In the genomic region with DNA sequence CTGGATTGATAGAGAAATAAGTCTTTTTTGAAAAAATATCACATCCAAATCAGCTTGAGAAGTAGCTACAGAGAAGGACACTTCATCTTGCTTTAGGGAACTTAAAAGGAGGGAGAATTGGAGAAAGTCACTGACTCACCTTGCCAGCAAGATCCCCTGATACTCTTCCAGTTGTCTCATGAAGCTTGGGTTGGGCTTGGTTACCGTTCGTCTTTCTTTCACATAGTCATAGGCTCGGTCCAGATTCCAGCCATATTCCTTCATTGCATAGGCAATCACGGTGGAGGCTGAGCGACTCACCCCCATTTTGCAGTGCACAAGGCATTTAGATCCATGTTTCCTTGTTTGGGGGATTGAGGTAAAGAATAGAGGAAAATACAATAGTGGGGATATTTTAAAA, we compare ENCODE assay signal across 16 cellular contexts.
"Had no signal": no experiment of that assay in that cellular context is flagged by ENCODE, and none has a peak within 500 bp of the region (broad histone marks: within the 10 kb centered on the region; RNA-seq: fewer than 3 reads in every experiment).

No MANE protein-coding gene starts in this region.

- H3K9me3 ChIP-seq: adrenal gland, breast epithelium, heart right ventricle, left lung, SJSA1, upper lobe of left lung had no signal

- DNase-seq: activated CD4-positive, alpha-beta T cell treated with anti-CD3 and anti-CD28 coated beads, Interleukin-2, amount 50 U/mL, for 4 hours; activated CD4-positive, CD25-positive, alpha-beta regulatory T cell treated with anti-CD3 and anti-CD28 coated beads, Interleukin-2, amount 50 U/mL, for 72 hours; activated gamma-delta T cell; activated T-cell treated with anti-CD3 and anti-CD28 coated beads, Interleukin-2, amount 50 U/mL, for 1 hour; adrenal gland; heart right ventricle; left lung; occipital lobe; stimulated activated CD4-positive, alpha-beta T cell treated with anti-CD3 and anti-CD28 coated beads, Interleukin-12 subunit alpha, Interleukin-12 subunit beta, amount 100 ng/mL, for 4 hours; stimulated activated CD4-positive, alpha-beta T cell treated with anti-CD3 and anti-CD28 coated beads, Interleukin-1b, Interleukin-23, amount 100 ng/mL, for 48 hours; upper lobe of left lung had no signal

- H3K4me3 Mint-ChIP-seq: stimulated activated naive CD8-positive, alpha-beta T cell treated with anti-CD3 and anti-CD28 coated beads, Interleukin-15, Interleukin-2, amounts not matched to agents 100 ng/mL and 50 ng/mL, for 24 hours; T-helper 1 cell treated with Interleukin-12 subunit alpha and Interleukin-12 subunit beta and Interleukin-4 antibody, amounts not matched to agents 30 μg/mL and 1 μg/mL, for 36 hours had no signal

- H3K27me3 ChIP-seq: adrenal gland, breast epithelium, heart right ventricle, left lung, SJSA1, upper lobe of left lung had no signal

- H3K27ac Mint-ChIP-seq: stimulated activated naive CD8-positive, alpha-beta T cell treated with anti-CD3 and anti-CD28 coated beads, Interleukin-15, Interleukin-2, amounts not matched to agents 100 ng/mL and 50 ng/mL, for 24 hours; T-helper 1 cell treated with Interleukin-12 subunit alpha and Interleukin-12 subunit beta and Interleukin-4 antibody, amounts not matched to agents 30 μg/mL and 1 μg/mL, for 36 hours had no signal

- H3K9me3 Mint-ChIP-seq: stimulated activated naive CD8-positive, alpha-beta T cell treated with anti-CD3 and anti-CD28 coated beads, Interleukin-15, Interleukin-2, amounts not matched to agents 100 ng/mL and 50 ng/mL, for 24 hours; T-helper 1 cell treated with Interleukin-12 subunit alpha and Interleukin-12 subunit beta and Interleukin-4 antibody, amounts not matched to agents 30 μg/mL and 1 μg/mL, for 36 hours had no signal

- H3K27me3 Mint-ChIP-seq: stimulated activated naive CD8-positive, alpha-beta T cell treated with anti-CD3 and anti-CD28 coated beads, Interleukin-15, Interleukin-2, amounts not matched to agents 100 ng/mL and 50 ng/mL, for 24 hours had no signal

- H3K36me3 ChIP-seq: adrenal gland, breast epithelium had no signal

- H3K4me3 ChIP-seq: adrenal gland, breast epithelium, coronary artery, heart right ventricle, left lung, SJSA1, upper lobe of left lung had no signal

- ATAC-seq: heart right ventricle, left lung had no signal

- H3K27ac ChIP-seq: adrenal gland, breast epithelium, SJSA1 had no signal
